In the genomic region with DNA sequence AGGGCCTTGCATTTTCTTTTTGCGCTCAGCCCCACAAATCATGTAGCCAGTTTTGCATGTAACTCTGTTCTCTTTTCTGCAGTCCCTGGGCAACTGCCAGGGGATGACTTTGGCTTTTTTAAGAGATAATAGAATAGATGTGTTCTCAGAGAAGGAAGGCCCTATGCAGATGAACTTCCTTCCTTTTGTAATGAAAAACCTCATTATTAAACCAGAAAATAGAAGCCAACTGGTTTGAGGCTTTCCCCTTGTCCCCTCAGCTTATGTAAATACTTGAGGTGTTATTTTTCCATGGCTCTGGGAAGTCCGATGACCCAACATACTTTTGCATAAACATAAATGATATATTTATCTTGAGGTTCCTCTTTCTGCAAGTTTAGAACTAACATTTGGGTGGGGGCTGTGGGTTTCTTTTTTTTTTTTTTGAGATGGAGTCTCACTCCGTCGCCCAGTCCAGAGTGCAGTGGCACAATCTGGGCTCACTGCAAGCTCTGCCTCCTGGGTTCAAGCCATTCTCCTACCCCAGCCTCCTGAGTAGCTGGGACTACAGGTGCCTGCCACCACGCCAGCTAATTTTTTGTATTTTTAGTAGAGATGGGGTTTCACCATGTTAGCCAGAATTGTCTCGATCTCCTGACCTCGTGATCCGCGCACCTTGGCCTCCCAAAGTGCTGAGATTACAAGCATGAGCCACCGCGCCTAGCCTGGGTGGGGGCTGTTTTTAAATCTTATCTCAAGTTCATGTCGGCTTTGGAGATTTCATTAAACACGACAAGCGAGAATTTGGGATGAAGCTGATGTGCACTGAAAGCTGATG, we compare ENCODE assay signal across 14 cellular contexts. TPM values are rescaled to one million over a fixed set of nuclear protein-coding genes. Genes with fewer than 3 reads are reported as not detected.
DNase-seq lines count a peak whose midpoint lies in the region; ATAC-seq and TF ChIP-seq lines count a peak whose summit lies in the region.
"Had no signal": no experiment of that assay in that cellular context is flagged by ENCODE, and none has a peak within 500 bp of the region (broad histone marks: within the 10 kb centered on the region; RNA-seq: fewer than 3 reads in every experiment).

No MANE protein-coding gene starts in this region.

- 75% methylated on average over 12 of the region's 14 CpGs for WGBS in mammary epithelial cell (ENCODE audit: low coverage, missing lambda C conversion rate)

- no peaks in the 10 kb centered on the region for H3K9me3 ChIP-seq in mammary epithelial cell (replicated peaks; ENCODE audit: insufficient read depth, low read length)

- H3K4me2 ChIP-seq in mammary epithelial cell (ENCODE audit: insufficient read depth, low read depth, low read length): no peak overlapping the region

- H3K4me1 ChIP-seq in mammary epithelial cell (ENCODE audit: insufficient read depth, low read length): no peaks in the 10 kb centered on the region

- H3K27me3 ChIP-seq in mammary epithelial cell (ENCODE audit: insufficient read depth, low read length): peaks cover 7% of the 10 kb centered on the region
- H3K27me3 ChIP-seq: cardiac muscle cell had no signal

- H3K9me3 Mint-ChIP-seq in central memory CD8-positive, alpha-beta T cell: no peaks in the 10 kb centered on the region
- H3K9me3 Mint-ChIP-seq in activated naive CD4-positive, alpha-beta T cell treated with anti-CD3 and anti-CD28 coated beads for 36 hours: no peaks in the 10 kb centered on the region

- ATAC-seq in GM21717 (IDR thresholded peaks at IDR 0.05; ENCODE audit: unreplicated experiment): peak; percentile 45
- ATAC-seq in central memory CD8-positive, alpha-beta T cell (replicated peaks; ENCODE audit: extremely low read depth, poor library complexity, severe bottlenecking): peak; percentile 14
- ATAC-seq: sciatic nerve had no signal

- no peak overlapping the region for H2AFZ ChIP-seq in mammary epithelial cell (ENCODE audit: low read depth, low read length)

- no peak overlapping the region for H3K4me3 ChIP-seq in mammary epithelial cell (replicated peaks in 1 of 3; ENCODE audit: insufficient read depth in 1 of 3, low read depth in 2 of 3, low read length in 3 of 3)
- H3K4me3 ChIP-seq: cardiac muscle cell had no signal

- no peaks in the 10 kb centered on the region for H3K36me3 Mint-ChIP-seq in central memory CD8-positive, alpha-beta T cell (ENCODE audit: insufficient read depth)
- no peaks in the 10 kb centered on the region for H3K36me3 Mint-ChIP-seq in activated naive CD4-positive, alpha-beta T cell treated with anti-CD3 and anti-CD28 coated beads for 36 hours (ENCODE audit: low read depth)

- dilution Hi-C loops in mammary epithelial cell (cut with HindIII; ENCODE audit: low sequenced_read_pairs): no loop called here

- CTCF ChIA-PET in GM10248 (lab: Yijun Ruan, JAX): interaction anchor here (0.9 to 4.2 kb wide), 3 partner anchors 14 to 124 kb away, joined by 3 to 34 read pairs (median 4); no protein-coding TSS in a partner anchor
- CTCF ChIA-PET in mammary epithelial cell (lab: Charles Lee; ENCODE audit: low non-redundant PET): no interaction called here
- CTCF ChIA-PET in activated naive CD4-positive, alpha-beta T cell treated with anti-CD3 and anti-CD28 coated beads for 36 hours (lab: Charles Lee): no interaction called here

- no peak overlapping the region for H3K27ac Mint-ChIP-seq in central memory CD8-positive, alpha-beta T cell (ENCODE audit: low read depth)
- H3K27ac Mint-ChIP-seq in activated naive CD4-positive, alpha-beta T cell treated with anti-CD3 and anti-CD28 coated beads for 36 hours: no peak overlapping the region

- peak; percentile 28 for DNase-seq in GM10248 (ENCODE audit: extremely low spot score)
- DNase-seq in KG1 (lab: John Stamatoyannopoulos, UW): peak; percentile 15
- DNase-seq in central memory CD8-positive, alpha-beta T cell (ENCODE audit: low spot score in 2 of 2): no peak
- no peak for DNase-seq in mammary epithelial cell
- no peak for DNase-seq in activated naive CD4-positive, alpha-beta T cell treated with anti-CD3 and anti-CD28 coated beads for 36 hours
- no peak for DNase-seq in NCI-H2029 (lab: John Stamatoyannopoulos, UW)
- DNase-seq in DMS153 treated with DMSO at 0.1 percent for 48 hours (lab: John Stamatoyannopoulos, UW; ENCODE audit: unreplicated experiment): no peak
- DNase-seq: activated CD4-positive, alpha-beta T cell treated with anti-CD3 and anti-CD28 coated beads, Interleukin-2, amount 50 U/mL, for 4 hours; NCI-H510A had no signal

- no peaks in the 10 kb centered on the region for H3K79me2 ChIP-seq in mammary epithelial cell (ENCODE audit: insufficient read depth, low read length)

- POLR2A ChIA-PET in GM10248 (lab: Yijun Ruan, JAX): no interaction called here

- H3K4me1 Mint-ChIP-seq in central memory CD8-positive, alpha-beta T cell: peaks cover 6% of the 10 kb centered on the region
- no peaks in the 10 kb centered on the region for H3K4me1 Mint-ChIP-seq in activated naive CD4-positive, alpha-beta T cell treated with anti-CD3 and anti-CD28 coated beads for 36 hours (ENCODE audit: low read depth)

- TF ChIP-seq CTCF in GM10248 (IDR thresholded peaks at IDR 0.05; ENCODE audit: control extremely low read depth, extremely low read depth, low read depth, missing control alignments): no peak
- no peak for TF ChIP-seq CTCF in mammary epithelial cell (conservative IDR thresholded peaks at IDR 0.05 in 1 of 2, IDR thresholded peaks at IDR 0.05 in 1 of 2; ENCODE audit: extremely low read depth in 1 of 2, insufficient read depth in 1 of 2, low read depth in 1 of 2, low read length in 2 of 2)

- intact Hi-C loops in mammary epithelial cell (cut with micrococcal nuclease): no loop called here
- intact Hi-C loops in activated naive CD4-positive, alpha-beta T cell treated with anti-CD3 and anti-CD28 coated beads for 36 hours (cut with micrococcal nuclease): no loop called here

- in situ Hi-C loops in mammary epithelial cell (cut with MboI; ENCODE audit: low sequenced_read_pairs in 2 of 2): no loop called here

- H3K36me3 ChIP-seq in mammary epithelial cell (ENCODE audit: insufficient read depth, low read length): no peaks in the 10 kb centered on the region
- H3K36me3 ChIP-seq: cardiac muscle cell had no signal

- H4K20me1 ChIP-seq in mammary epithelial cell (ENCODE audit: insufficient read depth, low read length): no peaks in the 10 kb centered on the region

- no peak overlapping the region for H3K4me3 Mint-ChIP-seq in central memory CD8-positive, alpha-beta T cell
- no peak overlapping the region for H3K4me3 Mint-ChIP-seq in activated naive CD4-positive, alpha-beta T cell treated with anti-CD3 and anti-CD28 coated beads for 36 hours

- H3K27me3 Mint-ChIP-seq in central memory CD8-positive, alpha-beta T cell: peaks cover 56% of the 10 kb centered on the region
- peaks cover 22% of the 10 kb centered on the region for H3K27me3 Mint-ChIP-seq in activated naive CD4-positive, alpha-beta T cell treated with anti-CD3 and anti-CD28 coated beads for 36 hours (ENCODE audit: low read depth)

- H3K27ac ChIP-seq in mammary epithelial cell (ENCODE audit: insufficient read depth, low read depth, low read length): no peak overlapping the region
- H3K27ac ChIP-seq: cardiac muscle cell had no signal

- no TSS peak for BruUV-seq in mammary epithelial cell (replicated peaks; lab: Mats Ljungman, UMichigan)

- H3K9ac ChIP-seq in mammary epithelial cell (ENCODE audit: insufficient read depth, low read length): no peak overlapping the region

RNA-seq across cellular contexts. Expression of a gene that starts 14.4 kb away (rescaled TPM):
- total RNA-seq in mammary epithelial cell: not detected
- not detected for polyA plus RNA-seq in mammary epithelial cell
- polyA minus RNA-seq in mammary epithelial cell: not detected
- total RNA-seq in activated naive CD4-positive, alpha-beta T cell treated with anti-CD3 and anti-CD28 coated beads for 36 hours: not detected
- total RNA-seq: cardiac muscle cell, epithelial cell of proximal tubule, LHCN-M2 had no signal
- polyA plus RNA-seq: cardiac muscle cell had no signal

RNA-seq across cellular contexts. Expression of a gene that starts 31.2 kb away (rescaled TPM):
- total RNA-seq in mammary epithelial cell: not detected
- not detected for polyA plus RNA-seq in mammary epithelial cell
- not detected for polyA minus RNA-seq in mammary epithelial cell
- total RNA-seq in activated naive CD4-positive, alpha-beta T cell treated with anti-CD3 and anti-CD28 coated beads for 36 hours: not detected
- total RNA-seq: cardiac muscle cell, epithelial cell of proximal tubule, LHCN-M2, sciatic nerve had no signal
- polyA plus RNA-seq: cardiac muscle cell had no signal

Comparison
In these comparisons a context has a peak if more than half of its experiments do, and no peak if none do; other contexts are left out.
1. DNase-seq: peak in GM10248 (single experiment) and KG1 (single experiment); none in central memory CD8-positive, alpha-beta T cell (0 of 2), mammary epithelial cell (single experiment), activated naive CD4-positive, alpha-beta T cell treated with anti-CD3 and anti-CD28 coated beads for 36 hours (single experiment), NCI-H2029 (single experiment) and DMS153 treated with DMSO at 0.1 percent for 48 hours (single experiment).